1 cellular context compared by ENCODE assay signal in the genomic region with DNA sequence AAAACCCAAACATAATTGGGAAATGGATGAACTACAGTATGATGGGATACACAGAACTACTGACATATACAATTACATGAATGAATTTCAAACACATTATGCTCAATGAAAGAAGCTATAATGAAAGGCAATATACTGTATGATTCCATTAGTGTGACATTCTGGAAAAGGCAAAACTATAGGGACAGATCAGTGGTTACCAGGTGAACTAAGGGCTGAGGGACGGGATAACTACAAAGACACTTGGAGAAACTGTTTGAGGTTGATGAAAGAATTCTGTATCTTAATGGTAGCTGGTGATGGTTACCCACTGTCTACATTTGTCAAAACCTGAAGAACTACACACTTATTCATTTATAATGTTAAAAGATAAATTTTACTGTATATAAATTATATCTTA.
TF ChIP-seq lines count a peak whose summit lies in the region.

No MANE protein-coding gene starts in this region.

TF ChIP-seq in HepG2, 621 proteins besides CTCF, POLR2A, EP300 and RAD21 (continued from another document):
- TF ChIP-seq ZKSCAN5 (CRISPR knock-in tag; IDR thresholded peaks at IDR 0.05): no peak
- TF ChIP-seq, protein P1, sequence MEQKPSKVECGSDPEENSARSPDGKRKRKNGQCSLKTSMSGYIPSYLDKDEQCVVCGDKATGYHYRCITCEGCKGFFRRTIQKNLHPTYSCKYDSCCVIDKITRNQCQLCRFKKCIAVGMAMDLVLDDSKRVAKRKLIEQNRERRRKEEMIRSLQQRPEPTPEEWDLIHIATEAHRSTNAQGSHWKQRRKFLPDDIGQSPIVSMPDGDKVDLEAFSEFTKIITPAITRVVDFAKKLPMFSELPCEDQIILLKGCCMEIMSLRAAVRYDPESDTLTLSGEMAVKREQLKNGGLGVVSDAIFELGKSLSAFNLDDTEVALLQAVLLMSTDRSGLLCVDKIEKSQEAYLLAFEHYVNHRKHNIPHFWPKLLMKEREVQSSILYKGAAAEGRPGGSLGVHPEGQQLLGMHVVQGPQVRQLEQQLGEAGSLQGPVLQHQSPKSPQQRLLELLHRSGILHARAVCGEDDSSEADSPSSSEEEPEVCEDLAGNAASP (CRISPR knock-in tag; IDR thresholded peaks at IDR 0.05; ENCODE audit: borderline replicate concordance): no peak
